In genomic region chr16:73063284-73063733, GRCh38 we compare ENCODE assay signal across 13 cellular contexts. TPM values are rescaled to one million over a fixed set of nuclear protein-coding genes. Genes with fewer than 3 reads are reported as not detected.
A peak's percentile ranks its signal among the peaks of the same experiment; 100 is the strongest.
DNase-seq lines count a peak whose midpoint lies in the region; ATAC-seq and TF ChIP-seq lines count a peak whose summit lies in the region.
"Had no signal": no experiment of that assay in that cellular context is flagged by ENCODE, and none has a peak within 500 bp of the region (broad histone marks: within the 10 kb centered on the region; RNA-seq: fewer than 3 reads in every experiment).

No MANE protein-coding gene starts in this region.

- H3K4me1 ChIP-seq in left ventricle myocardium inferior (peaks cover 71% of the 10 kb centered on the region), fibroblast of lung (ENCODE audit: control insufficient read depth, extremely low read depth, insufficient read depth, low read length) (peaks cover 35% of the 10 kb centered on the region), osteoblast (ENCODE audit: insufficient read depth, low read length) (peaks cover 39% of the 10 kb centered on the region), aorta (ENCODE audit: control insufficient read depth in 1 of 2, insufficient read depth in 2 of 2, low read length in 2 of 2) (peaks cover 0 to 4% of the 10 kb centered on the region in 2 donors)

- peak overlapping the region; percentile 74 for H3K9ac ChIP-seq in fibroblast of lung (ENCODE audit: insufficient read depth, low read length)

- H3K36me3 ChIP-seq in left ventricle myocardium inferior (no peaks in the 10 kb centered on the region), fibroblast of lung (ENCODE audit: control insufficient read depth, insufficient read depth, low read length) (no peaks in the 10 kb centered on the region), osteoblast (ENCODE audit: insufficient read depth, low read length) (no peaks in the 10 kb centered on the region), aorta (ENCODE audit: control insufficient read depth in 1 of 2, insufficient read depth in 2 of 2, low read length in 1 of 2) (no peaks in the 10 kb centered on the region)

- TF ChIP-seq CTCF in left ventricle myocardium inferior (IDR thresholded peaks at IDR 0.05; ENCODE audit: borderline replicate concordance) (no peak), fibroblast of lung (conservative IDR thresholded peaks at IDR 0.05 in 1 of 2, IDR thresholded peaks at IDR 0.05 in 1 of 2; ENCODE audit: low read depth in 1 of 2, low read length in 2 of 2) (no peak), osteoblast (IDR thresholded peaks at IDR 0.05; ENCODE audit: extremely low read depth, low read depth, low read length) (no peak)

- H3K79me2 ChIP-seq in fibroblast of lung (ENCODE audit: control insufficient read depth, insufficient read depth, low read length) (peaks cover 40% of the 10 kb centered on the region), osteoblast (ENCODE audit: insufficient read depth, low read length) (peaks cover 24% of the 10 kb centered on the region)

- peak overlapping the region; percentile 61 for H3K4me3 ChIP-seq in left ventricle myocardium inferior
- H3K4me3 ChIP-seq in fibroblast of lung (replicated peaks in 1 of 4; ENCODE audit: control extremely low read depth in 1 of 4, insufficient read depth in 1 of 4, low read depth in 3 of 4, low read length in 4 of 4) = peak overlapping the region in 3 of 4 experiments; percentile 37 to 74 (median 43)
- no peak overlapping the region for H3K4me3 ChIP-seq in osteoblast (ENCODE audit: insufficient read depth, low read length)
- peak overlapping the region; percentile 1 for H3K4me3 ChIP-seq in aorta (ENCODE audit: low read length in 2 of 2)

- DNase-seq in left ventricle myocardium inferior (no peak), left cardiac atrium (no peak), fibroblast of lung (ENCODE audit: low read depth in 2 of 2) (peak in 1 of 2 donors; percentile 1), osteoblast (ENCODE audit: insufficient read length, low spot score, missing footprints) (peak; percentile 52), aorta (peak in 1 of 2 donors; percentile 56), DMS79 (lab: John Stamatoyannopoulos, UW) (no peak), dedifferentiated amniotic fluid mesenchymal stem cell (ENCODE audit: extremely low spot score) (no peak)
- no peak for DNase-seq in activated naive CD4-positive, alpha-beta T cell treated with anti-CD3 and anti-CD28 coated beads, Interleukin-2, amount 50 U/mL, for 16 hours
- DNase-seq: activated CD4-positive, alpha-beta T cell treated with anti-CD3 and anti-CD28 coated beads for 1 hour; activated T-cell treated with anti-CD3 and anti-CD28 coated beads, Interleukin-2, amount 50 U/mL, for 1 hour; amniotic stem cell; DND-41; NCI-H2171 had no signal

- ATAC-seq in left cardiac atrium (no peak), aorta (ENCODE audit: low FRiP score) (no peak)

- H2AFZ ChIP-seq in fibroblast of lung (ENCODE audit: low read length) (no peak overlapping the region), osteoblast (ENCODE audit: low read length) (no peak overlapping the region)

- intact Hi-C loops in left ventricle myocardium inferior (cut with micrococcal nuclease) = no loop called here
- intact Hi-C loops in left cardiac atrium (cut with DNase I) = loop anchor here in 1 of 2 donors (10.0 kb wide), 1 partner anchor 111 kb away; no protein-coding TSS in a partner anchor
- intact Hi-C loops in aorta (cut with DNase I) = loop anchor here (5.0 kb wide), 2 partner anchors 109 to 276 kb away; no protein-coding TSS in a partner anchor

- H3K27ac ChIP-seq in left ventricle myocardium inferior (replicated peaks) (peak overlapping the region; percentile 61), fibroblast of lung (ENCODE audit: insufficient read depth, low read length) (peak overlapping the region; percentile 79), osteoblast (ENCODE audit: low read depth, low read length) (peak overlapping the region; percentile 92), aorta (ENCODE audit: low read depth in 1 of 2, low read length in 2 of 2) (peak overlapping the region; percentile 89 to 91)

- H3K27me3 ChIP-seq in left ventricle myocardium inferior (ENCODE audit: low read depth) (peaks cover 51% of the 10 kb centered on the region), fibroblast of lung (ENCODE audit: control insufficient read depth, insufficient read depth, low read length) (no peaks in the 10 kb centered on the region), osteoblast (ENCODE audit: insufficient read depth, low read length) (no peaks in the 10 kb centered on the region), aorta (ENCODE audit: control insufficient read depth in 1 of 2, insufficient read depth in 2 of 2, low read length in 1 of 2) (no peaks in the 10 kb centered on the region)

- H4K20me1 ChIP-seq in fibroblast of lung (ENCODE audit: control insufficient read depth, extremely low read depth, insufficient read depth, low read length) = no peaks in the 10 kb centered on the region
- H4K20me1 ChIP-seq in osteoblast (ENCODE audit: insufficient read depth, low read length) = no peaks in the 10 kb centered on the region

- H3K9me3 ChIP-seq in left ventricle myocardium inferior (replicated peaks) (no peaks in the 10 kb centered on the region), fibroblast of lung (ENCODE audit: control insufficient read depth, insufficient read depth, low read depth, low read length) (no peaks in the 10 kb centered on the region), osteoblast (ENCODE audit: low read depth, low read length) (no peaks in the 10 kb centered on the region), aorta (ENCODE audit: control insufficient read depth, low read length) (no peaks in the 10 kb centered on the region)

- 16 to 22% methylated on average over 17 of the region's 17 CpGs for WGBS in aorta, 2 donors

- H3K4me2 ChIP-seq in fibroblast of lung (ENCODE audit: extremely low read depth, insufficient read depth, low read length) (peak overlapping the region; percentile 94), osteoblast (ENCODE audit: insufficient read depth, low read length) (no peak overlapping the region)

RNA-seq across cellular contexts. Expression of gene ZFHX3, which starts 15.4 kb away (rescaled TPM):
- total RNA-seq in left ventricle myocardium inferior (9.6 TPM), left cardiac atrium (10 to 100 TPM; 11.9 to 12.6 TPM), fibroblast of lung (5.4 and 7.3 TPM in 2 replicates), osteoblast (14.1 and 14.5 TPM in 2 replicates), aorta (10 to 100 TPM; 67.4 to 96.9 TPM)
- polyA plus RNA-seq in fibroblast of lung (4.4 and 4.7 TPM in 2 replicates), aorta (1 to 10 TPM; 4.3 to 8.0 TPM)
- polyA plus RNA-seq in fibroblast of lung (2012) = 4.3 and 8.5 TPM in 2 replicates
- 21.6 and 25.3 TPM in 2 replicates for polyA minus RNA-seq in fibroblast of lung (ENCODE audit: low replicate concordance)
